Comparison of ENCODE assay signal across 1 cellular context in genomic region chr7:2676576-2676975, GRCh38. TPM values are rescaled to one million over a fixed set of nuclear protein-coding genes. Genes with fewer than 3 reads are reported as not detected.
"Had no signal": no experiment of that assay in that cellular context is flagged by ENCODE, and none has a peak within 500 bp of the region (broad histone marks: within the 10 kb centered on the region; RNA-seq: fewer than 3 reads in every experiment).

No MANE protein-coding gene starts in this region.

RNA-seq across cellular contexts. Expression of gene AMZ1, which starts 11.4 kb away (rescaled TPM):
- total RNA-seq: psoas muscle had no signal
